In genomic region chr20:59931511-59932312, GRCh38 we compare ENCODE assay signal across 18 cellular contexts. TPM values are rescaled to one million over a fixed set of nuclear protein-coding genes. Genes with fewer than 3 reads are reported as not detected.
DNase-seq lines count a peak whose midpoint lies in the region; ATAC-seq, FAIRE-seq and TF ChIP-seq lines count a peak whose summit lies in the region.
"Had no signal": no experiment of that assay in that cellular context is flagged by ENCODE, and none has a peak within 500 bp of the region (broad histone marks: within the 10 kb centered on the region; RNA-seq: fewer than 3 reads in every experiment).

No MANE protein-coding gene starts in this region.

- ATAC-seq in activated CD4-positive, alpha-beta T cell treated with anti-CD3 and anti-CD28 coated beads for 36 hours, result peak; percentile 39
- no peak for ATAC-seq in activated naive CD8-positive, alpha-beta T cell treated with anti-CD3 and anti-CD28 coated beads, Interleukin-2, amount 10 ng/mL, durations not matched to agents 7 days and 5 days (ENCODE audit: low read depth)
- no peak for ATAC-seq in natural killer cell treated with Interleukin-12 subunit alpha and Interleukin-12 subunit beta and Interleukin-15 and Interleukin-18, amount 100 ng/mL, for 72 hours
- ATAC-seq in GM19324 (IDR thresholded peaks at IDR 0.05; ENCODE audit: low FRiP score, unreplicated experiment), result no peak
- ATAC-seq: lower lobe of right lung, Right ventricle myocardium inferior had no signal

- no peaks in the 10 kb centered on the region for H3K9me3 Mint-ChIP-seq in activated CD4-positive, alpha-beta T cell treated with anti-CD3 and anti-CD28 coated beads for 36 hours (ENCODE audit: low read depth)
- no peaks in the 10 kb centered on the region for H3K9me3 Mint-ChIP-seq in activated naive CD8-positive, alpha-beta T cell treated with anti-CD3 and anti-CD28 coated beads, Interleukin-2, amount 10 ng/mL, durations not matched to agents 7 days and 5 days
- H3K9me3 Mint-ChIP-seq in natural killer cell treated with Interleukin-12 subunit alpha and Interleukin-12 subunit beta and Interleukin-15 and Interleukin-18, amount 100 ng/mL, for 72 hours, result no peaks in the 10 kb centered on the region

- H3K27ac ChIP-seq in tibial artery, result no peak overlapping the region
- H3K27ac ChIP-seq: C4-2B, lower lobe of right lung had no signal

- CTCF ChIA-PET in activated CD4-positive, alpha-beta T cell treated with anti-CD3 and anti-CD28 coated beads for 36 hours (lab: Charles Lee), result interaction anchor here (0.9 kb wide), 1 partner anchor 8 kb away, joined by 4 read pairs; the partner anchor contains the start of genes FAM217B and PPP1R3D

- no peak for TF ChIP-seq CTCF in tibial artery (IDR thresholded peaks at IDR 0.05)

- no peaks in the 10 kb centered on the region for H3K36me3 ChIP-seq in tibial artery
- H3K36me3 ChIP-seq: lower lobe of right lung had no signal

- no peak overlapping the region for H3K4me3 ChIP-seq in tibial artery
- H3K4me3 ChIP-seq: lower lobe of right lung had no signal

- no peaks in the 10 kb centered on the region for H3K9me3 ChIP-seq in tibial artery
- H3K9me3 ChIP-seq: lower lobe of right lung had no signal

- no peaks in the 10 kb centered on the region for H3K36me3 Mint-ChIP-seq in activated CD4-positive, alpha-beta T cell treated with anti-CD3 and anti-CD28 coated beads for 36 hours (ENCODE audit: low read depth)
- H3K36me3 Mint-ChIP-seq in activated naive CD8-positive, alpha-beta T cell treated with anti-CD3 and anti-CD28 coated beads, Interleukin-2, amount 10 ng/mL, durations not matched to agents 7 days and 5 days, result peaks cover 4% of the 10 kb centered on the region
- no peaks in the 10 kb centered on the region for H3K36me3 Mint-ChIP-seq in natural killer cell treated with Interleukin-12 subunit alpha and Interleukin-12 subunit beta and Interleukin-15 and Interleukin-18, amount 100 ng/mL, for 72 hours

- peak overlapping the region; percentile 80 for H3K27ac Mint-ChIP-seq in activated CD4-positive, alpha-beta T cell treated with anti-CD3 and anti-CD28 coated beads for 36 hours
- peak overlapping the region; percentile 75 for H3K27ac Mint-ChIP-seq in activated naive CD8-positive, alpha-beta T cell treated with anti-CD3 and anti-CD28 coated beads, Interleukin-2, amount 10 ng/mL, durations not matched to agents 7 days and 5 days
- no peak overlapping the region for H3K27ac Mint-ChIP-seq in natural killer cell treated with Interleukin-12 subunit alpha and Interleukin-12 subunit beta and Interleukin-15 and Interleukin-18, amount 100 ng/mL, for 72 hours

- intact Hi-C loops in activated CD4-positive, alpha-beta T cell treated with anti-CD3 and anti-CD28 coated beads for 36 hours (cut with DNase I, micrococcal nuclease), result no loop called here
- intact Hi-C loops in tibial artery (cut with DNase I; ENCODE audit: low total_unique reads), result no loop called here

- POLR2A ChIA-PET in activated CD4-positive, alpha-beta T cell treated with anti-CD3 and anti-CD28 coated beads for 36 hours (lab: Charles Lee), result no interaction called here
- POLR2A ChIA-PET in activated naive CD8-positive, alpha-beta T cell treated with anti-CD3 and anti-CD28 coated beads, Interleukin-2, amount 10 ng/mL, durations not matched to agents 7 days and 5 days (lab: Charles Lee), result interaction anchor here (2.2 kb wide), 1 partner anchor 9 kb away, joined by 11 read pairs; the partner anchor contains the start of genes FAM217B and PPP1R3D

- no peaks in the 10 kb centered on the region for H3K27me3 ChIP-seq in tibial artery

- peaks cover 0 to 10% (median 8%) of the 10 kb centered on the region in 4 donors for H3K4me1 ChIP-seq in tibial artery

- peak overlapping the region; percentile 35 for H3K4me3 Mint-ChIP-seq in activated CD4-positive, alpha-beta T cell treated with anti-CD3 and anti-CD28 coated beads for 36 hours
- peak overlapping the region; percentile 73 for H3K4me3 Mint-ChIP-seq in activated naive CD8-positive, alpha-beta T cell treated with anti-CD3 and anti-CD28 coated beads, Interleukin-2, amount 10 ng/mL, durations not matched to agents 7 days and 5 days
- peak overlapping the region; percentile 64 for H3K4me3 Mint-ChIP-seq in natural killer cell treated with Interleukin-12 subunit alpha and Interleukin-12 subunit beta and Interleukin-15 and Interleukin-18, amount 100 ng/mL, for 72 hours

- peaks cover 18% of the 10 kb centered on the region for H3K4me1 Mint-ChIP-seq in activated CD4-positive, alpha-beta T cell treated with anti-CD3 and anti-CD28 coated beads for 36 hours
- H3K4me1 Mint-ChIP-seq in activated naive CD8-positive, alpha-beta T cell treated with anti-CD3 and anti-CD28 coated beads, Interleukin-2, amount 10 ng/mL, durations not matched to agents 7 days and 5 days, result peaks cover 17% of the 10 kb centered on the region
- peaks cover 0 to 3% of the 10 kb centered on the region in 2 donors for H3K4me1 Mint-ChIP-seq in natural killer cell treated with Interleukin-12 subunit alpha and Interleukin-12 subunit beta and Interleukin-15 and Interleukin-18, amount 100 ng/mL, for 72 hours (ENCODE audit: low read depth in 2 of 2)

- peak; percentile 70 for FAIRE-seq in HTR-8/SVneo (lab: Jason Lieb, UNC)

- DNase-seq in activated CD4-positive, alpha-beta T cell treated with anti-CD3 and anti-CD28 coated beads for 36 hours, result no peak
- DNase-seq in activated CD4-positive, alpha-beta T cell treated with anti-CD3 and anti-CD28 coated beads for 48 hours, result no peak
- DNase-seq in HTR-8/SVneo (ENCODE audit: insufficient read length, low spot score), result no peak
- no peak for DNase-seq in activated naive CD8-positive, alpha-beta T cell treated with anti-CD3 and anti-CD28 coated beads, Interleukin-2, amount 10 ng/mL, durations not matched to agents 7 days and 5 days
- no peak for DNase-seq in natural killer cell treated with Interleukin-12 subunit alpha and Interleukin-12 subunit beta and Interleukin-15 and Interleukin-18, amount 100 ng/mL, for 72 hours (ENCODE audit: low spot score)
- DNase-seq in tibial artery, result no peak
- DNase-seq in ureter (ENCODE audit: low spot score), result no peak
- DNase-seq: 8988T; foreskin melanocyte; KG1; lower lobe of right lung; NCI-H1105; NK-92 treated with Interleukin-12 subunit alpha and Interleukin-12 subunit beta, amount 100 ng/mL, for 24 hours; occipital lobe had no signal

- peaks cover 1% of the 10 kb centered on the region for H3K27me3 Mint-ChIP-seq in activated CD4-positive, alpha-beta T cell treated with anti-CD3 and anti-CD28 coated beads for 36 hours
- peaks cover 8% of the 10 kb centered on the region for H3K27me3 Mint-ChIP-seq in activated naive CD8-positive, alpha-beta T cell treated with anti-CD3 and anti-CD28 coated beads, Interleukin-2, amount 10 ng/mL, durations not matched to agents 7 days and 5 days
- peaks cover 0 to 4% of the 10 kb centered on the region in 2 donors for H3K27me3 Mint-ChIP-seq in natural killer cell treated with Interleukin-12 subunit alpha and Interleukin-12 subunit beta and Interleukin-15 and Interleukin-18, amount 100 ng/mL, for 72 hours

RNA-seq across cellular contexts. Expression of gene SYCP2, which starts 1.7 kb away (rescaled TPM):
- 1 to 10 TPM; 1.5 to 2.1 TPM for total RNA-seq in activated CD4-positive, alpha-beta T cell treated with anti-CD3 and anti-CD28 coated beads for 36 hours
- 10 to 100 TPM; 13.4 to 15.0 TPM for total RNA-seq in activated naive CD8-positive, alpha-beta T cell treated with anti-CD3 and anti-CD28 coated beads, Interleukin-2, amount 10 ng/mL, durations not matched to agents 7 days and 5 days
- total RNA-seq in natural killer cell treated with Interleukin-12 subunit alpha and Interleukin-12 subunit beta and Interleukin-15 and Interleukin-18, amount 100 ng/mL, for 72 hours, result 1 to 10 TPM; 1.4 to 4.4 TPM
- total RNA-seq in ureter, result 3.2 TPM

RNA-seq across cellular contexts. Expression of gene PPP1R3D, which starts 8.4 kb away (rescaled TPM):
- 1 to 10 TPM; 4.4 to 4.7 TPM for total RNA-seq in activated CD4-positive, alpha-beta T cell treated with anti-CD3 and anti-CD28 coated beads for 36 hours
- total RNA-seq in activated naive CD8-positive, alpha-beta T cell treated with anti-CD3 and anti-CD28 coated beads, Interleukin-2, amount 10 ng/mL, durations not matched to agents 7 days and 5 days, result 10 to 100 TPM in 1 of 2 experiments, 1 to 10 TPM in 1; 9.5 to 10.8 TPM
- 10 to 100 TPM; 10.2 to 16.4 TPM for total RNA-seq in natural killer cell treated with Interleukin-12 subunit alpha and Interleukin-12 subunit beta and Interleukin-15 and Interleukin-18, amount 100 ng/mL, for 72 hours
- 9.2 TPM for total RNA-seq in ureter

RNA-seq across cellular contexts. Expression of gene FAM217B, which starts 8.5 kb away (rescaled TPM):
- 10 to 100 TPM; 25.6 to 33.2 TPM for total RNA-seq in activated CD4-positive, alpha-beta T cell treated with anti-CD3 and anti-CD28 coated beads for 36 hours
- total RNA-seq in activated naive CD8-positive, alpha-beta T cell treated with anti-CD3 and anti-CD28 coated beads, Interleukin-2, amount 10 ng/mL, durations not matched to agents 7 days and 5 days, result 10 to 100 TPM; 32.7 to 36.0 TPM
- total RNA-seq in natural killer cell treated with Interleukin-12 subunit alpha and Interleukin-12 subunit beta and Interleukin-15 and Interleukin-18, amount 100 ng/mL, for 72 hours, result 10 to 100 TPM; 27.7 to 31.7 TPM
- 19.7 TPM for total RNA-seq in ureter

RNA-seq across cellular contexts. Expression of gene CDH26, which starts 26.5 kb away (rescaled TPM):
- under 1 TPM; 0.88 to 0.91 TPM for total RNA-seq in activated CD4-positive, alpha-beta T cell treated with anti-CD3 and anti-CD28 coated beads for 36 hours
- total RNA-seq in activated naive CD8-positive, alpha-beta T cell treated with anti-CD3 and anti-CD28 coated beads, Interleukin-2, amount 10 ng/mL, durations not matched to agents 7 days and 5 days, result 1 to 10 TPM; 1.9 to 2.5 TPM
- total RNA-seq in natural killer cell treated with Interleukin-12 subunit alpha and Interleukin-12 subunit beta and Interleukin-15 and Interleukin-18, amount 100 ng/mL, for 72 hours, result 1 to 10 TPM; 1.8 TPM
- 31.0 TPM for total RNA-seq in ureter
- total RNA-seq: chondrocyte had no signal

Comparison
In these comparisons a context has a peak if more than half of its experiments do, and no peak if none do; other contexts are left out.
1. H3K27ac Mint-ChIP-seq: peak in activated CD4-positive, alpha-beta T cell treated with anti-CD3 and anti-CD28 coated beads for 36 hours (single experiment) and activated naive CD8-positive, alpha-beta T cell treated with anti-CD3 and anti-CD28 coated beads, Interleukin-2, amount 10 ng/mL, durations not matched to agents 7 days and 5 days (single experiment); none in natural killer cell treated with Interleukin-12 subunit alpha and Interleukin-12 subunit beta and Interleukin-15 and Interleukin-18, amount 100 ng/mL, for 72 hours (0 of 2).
2. Peak in every context shown above with its lines, with median percentiles within 50 percentile points of each other: H3K4me3 Mint-ChIP-seq.